19 cellular contexts compared by ENCODE assay signal in genomic region chr10:29861811-29862505, GRCh38.
DNase-seq lines count a peak whose midpoint lies in the region; ATAC-seq lines count a peak whose summit lies in the region.
"Had no signal": no experiment of that assay in that cellular context is flagged by ENCODE, and none has a peak within 500 bp of the region (broad histone marks: within the 10 kb centered on the region; RNA-seq: fewer than 3 reads in every experiment).

No MANE protein-coding gene starts in this region.

- H2AK5ac ChIP-seq in mesenchymal stem cell (ENCODE audit: low read length, severe bottlenecking), result no peak overlapping the region

- H2AFZ ChIP-seq in mesenchymal stem cell (ENCODE audit: low read depth, low read length), result no peak overlapping the region

- ATAC-seq in left ventricle myocardium superior (no peak), GM21360 (IDR thresholded peaks at IDR 0.05; ENCODE audit: unreplicated experiment) (no peak), HG03571 (IDR thresholded peaks at IDR 0.05; ENCODE audit: unreplicated experiment) (no peak)
- ATAC-seq: activated CD8-positive, alpha-beta memory T cell treated with anti-CD3 and anti-CD28 coated beads, Interleukin-2, amount 10 ng/mL, durations not matched to agents 7 days and 5 days; left lobe of liver; naive thymus-derived CD8-positive, alpha-beta T cell had no signal

- H3K23ac ChIP-seq in mesenchymal stem cell (ENCODE audit: low read length in 2 of 2), result no peak overlapping the region

- H3K4ac ChIP-seq in mesenchymal stem cell (ENCODE audit: low read depth in 1 of 2, low read length in 2 of 2), result no peak overlapping the region

- peak overlapping the region; percentile 18 for H3K9ac ChIP-seq in mesenchymal stem cell (ENCODE audit: low read length)

- peak overlapping the region; percentile 77 for H3K27ac ChIP-seq in mesenchymal stem cell (ENCODE audit: low read length, poor library complexity, severe bottlenecking)
- H3K27ac ChIP-seq: right atrium auricular region had no signal

- H3K36me3 ChIP-seq in mesenchymal stem cell (ENCODE audit: control insufficient read depth in 1 of 2, insufficient read depth in 2 of 2, low read depth in 1 of 2, low read length in 2 of 2) (no peaks in the 10 kb centered on the region), HAP-1 (replicated peaks) (no peaks in the 10 kb centered on the region)
- H3K36me3 ChIP-seq: right atrium auricular region had no signal

- H2BK120ac ChIP-seq in mesenchymal stem cell (ENCODE audit: low read depth, low read length), result no peak overlapping the region

- peaks cover 24% of the 10 kb centered on the region for H3K4me1 ChIP-seq in mesenchymal stem cell (ENCODE audit: control insufficient read depth, insufficient read depth, low read depth, low read length)
- no peaks in the 10 kb centered on the region for H3K4me1 ChIP-seq in HAP-1

- intact Hi-C loops in left ventricle myocardium superior (cut with micrococcal nuclease), result no loop called here

- H3K79me1 ChIP-seq in mesenchymal stem cell (replicated peaks; ENCODE audit: low read length, poor library complexity, severe bottlenecking), result no peaks in the 10 kb centered on the region

- in situ Hi-C loops in HAP-1 (cut with MboI; ENCODE audit: low sequenced_read_pairs), result no loop called here

- H3K9me3 ChIP-seq in mesenchymal stem cell (ENCODE audit: control insufficient read depth, low read length) (no peaks in the 10 kb centered on the region), HAP-1 (no peaks in the 10 kb centered on the region)
- H3K9me3 ChIP-seq: right atrium auricular region had no signal

- no peak overlapping the region for H3K18ac ChIP-seq in mesenchymal stem cell (ENCODE audit: low read depth in 1 of 2, low read length in 2 of 2)

- H2BK15ac ChIP-seq in mesenchymal stem cell (ENCODE audit: low read depth, poor library complexity, severe bottlenecking), result no peak overlapping the region

- H3K4me3 ChIP-seq in mesenchymal stem cell (ENCODE audit: insufficient read depth in 1 of 2, low read depth in 1 of 2, low read length in 2 of 2) (peak overlapping the region in 1 of 2 experiments; percentile 15), HAP-1 (no peak overlapping the region)
- H3K4me3 ChIP-seq: right atrium auricular region had no signal

- H3K4me2 ChIP-seq in mesenchymal stem cell (ENCODE audit: low read length, poor library complexity, severe bottlenecking), result no peak overlapping the region

- 62% methylated on average over 4 of the region's 4 CpGs for WGBS in mesenchymal stem cell

- H2BK12ac ChIP-seq in mesenchymal stem cell (ENCODE audit: low read length in 2 of 2), result no peak overlapping the region

- no peak overlapping the region for H4K91ac ChIP-seq in mesenchymal stem cell (ENCODE audit: low read length)

- H3K27me3 ChIP-seq in mesenchymal stem cell (ENCODE audit: control insufficient read depth in 1 of 2, insufficient read depth in 1 of 2, low read length in 2 of 2) (peaks cover 0 to 33% of the 10 kb centered on the region in 2 experiments), HAP-1 (ENCODE audit: low read depth) (no peaks in the 10 kb centered on the region)
- H3K27me3 ChIP-seq: right atrium auricular region had no signal

- no peak overlapping the region for H3K14ac ChIP-seq in mesenchymal stem cell (ENCODE audit: low read length in 2 of 2)

- peak; percentile 61 for DNase-seq in A172 (ENCODE audit: low spot score)
- peak; percentile 60 for DNase-seq in GM04504 (ENCODE audit: low read depth)
- DNase-seq in dermis blood vessel endothelial cell, result peak; percentile 59
- DNase-seq in mesenchymal stem cell, result no peak
- DNase-seq in left ventricle myocardium superior, result no peak
- DNase-seq in HAP-1 (ENCODE audit: low spot score in 2 of 2), result no peak
- DNase-seq: activated CD8-positive, alpha-beta memory T cell treated with anti-CD3 and anti-CD28 coated beads, Interleukin-2, amount 10 ng/mL, durations not matched to agents 7 days and 5 days; COR-L47; endodermal cell; hippocampal formation; naive thymus-derived CD8-positive, alpha-beta T cell; NCI-H1092; NCI-H2227 treated with DMSO at 0.1 percent for 48 hours; stimulated activated CD4-positive, alpha-beta T cell treated with anti-CD3 and anti-CD28 coated beads, Interleukin-2, amount 100 ng/mL, for 48 hours; trophoblast cell had no signal

- H2BK5ac ChIP-seq in mesenchymal stem cell (ENCODE audit: low read depth, low read length, poor library complexity, severe bottlenecking), result no peak overlapping the region

- H4K8ac ChIP-seq in mesenchymal stem cell (ENCODE audit: low read length), result no peak overlapping the region

Comparison
In these comparisons a context has a peak if more than half of its experiments do, and no peak if none do; other contexts are left out.
1. DNase-seq: peak in A172 (single experiment), GM04504 (single experiment) and dermis blood vessel endothelial cell (single experiment); none in mesenchymal stem cell (single experiment), left ventricle myocardium superior (single experiment) and HAP-1 (0 of 2).